1 cellular context compared by ENCODE assay signal in genomic region chr9:91943876-91944470, GRCh38.
TF ChIP-seq lines count a peak whose summit lies in the region.

No MANE protein-coding gene starts in this region.

TF ChIP-seq in IMR-90, 13 proteins besides CTCF, POLR2A, EP300 and RAD21:
- no peak for TF ChIP-seq NFE2L2 (IDR thresholded peaks at IDR 0.05; ENCODE audit: low read depth, low read length)
- peak; percentile 46; the same call in 1 of the 2 replicates for TF ChIP-seq CEBPB (IDR thresholded peaks at IDR 0.05; ENCODE audit: low read depth, low read length)
